ENCODE assay signal across 8 cellular contexts in genomic region chr10:117578490-117578889, GRCh38. TPM values are rescaled to one million over a fixed set of nuclear protein-coding genes. Genes with fewer than 3 reads are reported as not detected.
"Had no signal": no experiment of that assay in that cellular context is flagged by ENCODE, and none has a peak within 500 bp of the region (broad histone marks: within the 10 kb centered on the region; RNA-seq: fewer than 3 reads in every experiment).

No MANE protein-coding gene starts in this region.

- H3K27ac ChIP-seq: GM23248 had no signal

- H3K4me3 ChIP-seq: GM23248, K562 had no signal

- DNase-seq: GOT3, H7, HCEC 1CT, IMR-90 had no signal

- H3K9ac ChIP-seq: GM23248 had no signal

- H2AFZ ChIP-seq: GM23248 had no signal

- ATAC-seq: K562 had no signal

RNA-seq across cellular contexts. Expression of gene EMX2, which starts 35.9 kb away (rescaled TPM):
- total RNA-seq: H4, H7, HT-29, IMR-90, K562 had no signal
- polyA plus RNA-seq: IMR-90, K562 had no signal
